ENCODE assay signal across 27 cellular contexts in the genomic region with DNA sequence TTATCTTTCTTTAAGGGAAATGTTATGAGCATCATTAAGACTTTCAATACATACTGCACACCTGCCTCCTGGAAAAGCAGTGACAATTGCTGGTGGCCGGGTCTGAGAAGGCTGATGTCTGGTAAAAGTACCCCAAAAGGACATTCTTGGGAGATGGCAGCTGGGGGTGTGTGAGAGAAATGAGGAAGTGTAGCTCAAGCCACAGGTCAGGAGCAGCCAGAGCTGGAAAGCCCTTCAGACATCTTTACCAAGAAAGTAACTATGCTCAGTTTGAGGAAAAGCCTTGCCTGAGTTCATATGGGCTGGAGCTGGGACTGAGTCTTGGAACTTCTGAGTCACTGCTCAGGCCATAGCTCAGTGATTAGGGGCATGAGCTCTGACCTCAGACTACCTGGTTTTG.
"Had no signal": no experiment of that assay in that cellular context is flagged by ENCODE, and none has a peak within 500 bp of the region (broad histone marks: within the 10 kb centered on the region; RNA-seq: fewer than 3 reads in every experiment).

No MANE protein-coding gene starts in this region.

- H3K9me3 ChIP-seq: testis, thoracic aorta, thyroid gland, transverse colon, upper lobe of right lung, uterus, vagina had no signal

- H3K27ac ChIP-seq: stomach, suprapubic skin, testis, thoracic aorta, thyroid gland, tibial artery, tibial nerve, transverse colon, upper lobe of left lung, upper lobe of right lung, uterus, vagina had no signal

- ATAC-seq: stimulated activated effector memory CD8-positive, alpha-beta T cell treated with anti-CD3 and anti-CD28 coated beads, Interleukin-12 subunit alpha, Interleukin-12 subunit beta, amount 100 ng/mL, for 72 hours; stimulated activated memory B cell treated with anti-CD40 and anti-IgM and Interleukin-4, amounts not matched to agents 10 μg/mL and 1 μg/mL and 100 μg/mL, for 72 hours; stimulated activated naive B cell treated with anti-CD40 and anti-IgM and Interleukin-4, amounts not matched to agents 10 μg/mL and 1 μg/mL and 100 μg/mL, for 72 hours; stimulated activated naive CD8-positive, alpha-beta T cell treated with anti-CD3 and anti-CD28 coated beads, Interleukin-15, amount 100 ng/mL, for 72 hours; stimulated activated naive CD8-positive, alpha-beta T cell treated with anti-CD3 and anti-CD28 coated beads, Interleukin-15, Interleukin-2, amounts not matched to agents 100 U/mL and 50 U/mL, for 24 hours; upper lobe of right lung had no signal

- H3K27me3 ChIP-seq: stomach, suprapubic skin, testis, thyroid gland, tibial artery, tibial nerve, transverse colon, upper lobe of left lung, upper lobe of right lung, uterus, vagina had no signal

- DNase-seq: stimulated activated CD4-positive, alpha-beta T cell treated with anti-CD3 and anti-CD28 coated beads, Interleukin-2, amount 100 ng/mL, for 48 hours; stimulated activated CD4-positive, alpha-beta T cell treated with anti-CD3 and anti-CD28 coated beads, Interleukin-4, amount 100 ng/mL, for 1 hour; stimulated activated CD4-positive, alpha-beta T cell treated with anti-CD3 and anti-CD28 coated beads, Interleukin-4, amount 100 ng/mL, for 24 hours; stimulated activated CD4-positive, alpha-beta T cell treated with anti-CD3 and anti-CD28 coated beads, Interleukin-4, amount 100 ng/mL, for 4 hours; stimulated activated CD8-positive, alpha-beta memory T cell treated with anti-CD3 and anti-CD28 coated beads, Interleukin-4, amount 100 ng/mL, for 48 hours; stimulated activated naive B cell treated with anti-CD40 and anti-IgM and Interleukin-4, amounts not matched to agents 10 μg/mL and 1 μg/mL and 100 μg/mL, for 72 hours; stimulated activated naive CD4-positive, alpha-beta T cell; stimulated activated naive CD4-positive, alpha-beta T cell treated with Interleukin-2 at 50 U/mL for 16 hours; stimulated activated naive CD8-positive, alpha-beta T cell treated with anti-CD3 and anti-CD28 coated beads, Interleukin-15, amount 100 ng/mL, for 72 hours; stimulated activated naive CD8-positive, alpha-beta T cell treated with anti-CD3 and anti-CD28 coated beads, Interleukin-15, Interleukin-2, amounts not matched to agents 100 U/mL and 50 U/mL, for 24 hours; stomach; substantia nigra; testis; thyroid gland; tibial artery; transverse colon; trophoblast cell; upper lobe of left lung; upper lobe of right lung; uterus had no signal

- H3K36me3 ChIP-seq: stomach, suprapubic skin, thoracic aorta, thyroid gland, tibial artery, tibial nerve, transverse colon, upper lobe of left lung, upper lobe of right lung, uterus, vagina had no signal

- H3K4me1 ChIP-seq: stomach, suprapubic skin, testis, thyroid gland, tibial artery, tibial nerve, transverse colon, upper lobe of left lung, upper lobe of right lung, uterus, vagina had no signal

- FAIRE-seq: urothelium cell line had no signal

- H3K4me3 ChIP-seq: stomach, suprapubic skin, testis, thoracic aorta, thyroid gland, tibial artery, tibial nerve, transverse colon, upper lobe of left lung, upper lobe of right lung, uterus, vagina had no signal
